Comparison of ENCODE assay signal across 25 cellular contexts in the genomic region with DNA sequence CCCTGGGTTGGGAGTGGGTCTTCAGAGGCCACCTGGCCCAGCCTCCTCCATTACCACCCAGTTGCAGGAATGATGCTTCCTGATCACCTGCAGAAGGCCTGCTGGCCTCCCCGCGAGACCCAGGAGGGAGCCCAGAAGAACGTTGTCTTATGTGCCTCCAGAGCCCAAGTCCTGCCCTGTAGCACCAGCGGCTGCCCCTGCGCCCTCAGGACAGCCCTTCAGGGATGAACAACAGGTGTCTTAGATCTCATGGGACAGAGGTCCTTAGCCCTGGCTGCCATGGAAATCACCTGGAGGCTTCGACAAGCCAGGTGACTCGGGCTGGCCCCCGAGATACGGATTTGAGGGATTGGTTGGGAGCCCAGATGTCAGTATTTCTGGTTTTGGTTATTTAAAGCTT.
"Had no signal": no experiment of that assay in that cellular context is flagged by ENCODE, and none has a peak within 500 bp of the region (broad histone marks: within the 10 kb centered on the region; RNA-seq: fewer than 3 reads in every experiment).

No MANE protein-coding gene starts in this region.

- DNase-seq: colonic mucosa; cortex of kidney; dermis blood vessel endothelial cell; dorsolateral prefrontal cortex; effector CD4-positive, alpha-beta T cell; effector CD8-positive, alpha-beta T cell; effector memory CD4-positive, alpha-beta T cell; effector memory CD8-positive, alpha-beta T cell; endodermal cell; erythroblast; esophagus squamous epithelium; foreskin fibroblast; foreskin keratinocyte; foreskin melanocyte; gastrocnemius medialis; glutamatergic neuron; head of caudate nucleus; heart left ventricle; heart right ventricle had no signal

- H3K9me3 Mint-ChIP-seq: dendritic cell treated with granulocyte-macrophage colony-stimulating factor and Interleukin-4, amounts not matched to agents 40 ng/mL and 50 ng/mL, for 4 days; endodermal cell had no signal

- H3K4me3 ChIP-seq: colonic mucosa, coronary artery, dorsolateral prefrontal cortex, esophagus muscularis mucosa, esophagus squamous epithelium, gastrocnemius medialis, gastroesophageal sphincter, heart left ventricle, heart right ventricle had no signal

- H3K36me3 ChIP-seq: colonic mucosa, esophagus muscularis mucosa, esophagus squamous epithelium, gastrocnemius medialis, gastroesophageal sphincter, heart left ventricle, heart right ventricle had no signal

- H3K4me3 Mint-ChIP-seq: dendritic cell treated with granulocyte-macrophage colony-stimulating factor and Interleukin-4, amounts not matched to agents 40 ng/mL and 50 ng/mL, for 4 days; effector memory CD8-positive, alpha-beta T cell; endodermal cell had no signal

- ATAC-seq: effector memory CD8-positive, alpha-beta T cell; esophagus mucosa; foreskin keratinocyte; gastrocnemius medialis; gastroesophageal sphincter; heart left ventricle; heart right ventricle had no signal

- H3K4me1 ChIP-seq: colonic mucosa, esophagus muscularis mucosa, esophagus squamous epithelium, foreskin keratinocyte, gastrocnemius medialis, gastroesophageal sphincter, heart left ventricle, heart right ventricle had no signal

- H3K27ac ChIP-seq: colonic mucosa, coronary artery, epithelial cell of prostate, esophagus muscularis mucosa, esophagus squamous epithelium, foreskin keratinocyte, gastrocnemius medialis, gastroesophageal sphincter, heart left ventricle, heart right ventricle had no signal

- H3K27me3 Mint-ChIP-seq: dendritic cell treated with granulocyte-macrophage colony-stimulating factor and Interleukin-4, amounts not matched to agents 40 ng/mL and 50 ng/mL, for 4 days had no signal

- H3K9me3 ChIP-seq: colonic mucosa, esophagus muscularis mucosa, esophagus squamous epithelium, gastrocnemius medialis, gastroesophageal sphincter, heart left ventricle, heart right ventricle had no signal

- H3K27me3 ChIP-seq: colonic mucosa, dorsolateral prefrontal cortex had no signal
